Comparison of ENCODE assay signal across 15 cellular contexts in genomic region chr20:37565134-37565811, GRCh38. TPM values are rescaled to one million over a fixed set of nuclear protein-coding genes. Genes with fewer than 3 reads are reported as not detected.
DNase-seq lines count a peak whose midpoint lies in the region; ATAC-seq and TF ChIP-seq lines count a peak whose summit lies in the region.
"Had no signal": no experiment of that assay in that cellular context is flagged by ENCODE, and none has a peak within 500 bp of the region (broad histone marks: within the 10 kb centered on the region; RNA-seq: fewer than 3 reads in every experiment).

No MANE protein-coding gene starts in this region.

- TF ChIP-seq CTCF in natural killer cell (IDR thresholded peaks at IDR 0.05) (no peak), nephron (IDR thresholded peaks at IDR 0.05; ENCODE audit: unreplicated experiment in 3 of 3) (no peak)

- no peaks in the 10 kb centered on the region for H3K9me3 Mint-ChIP-seq in natural killer cell treated with Interleukin-12 subunit alpha and Interleukin-12 subunit beta and Interleukin-15 and Interleukin-18, amount 100 ng/mL, for 72 hours
- H3K9me3 Mint-ChIP-seq in natural killer cell: no peaks in the 10 kb centered on the region
- H3K9me3 Mint-ChIP-seq in nephron: no peaks in the 10 kb centered on the region
- H3K9me3 Mint-ChIP-seq: mesothelial cell of epicardium; T-helper 1 cell treated with Interleukin-12 subunit alpha and Interleukin-12 subunit beta and Interleukin-4 antibody, amounts not matched to agents 30 μg/mL and 1 μg/mL, for 36 hours had no signal

- H3K36me3 Mint-ChIP-seq in natural killer cell treated with Interleukin-12 subunit alpha and Interleukin-12 subunit beta and Interleukin-15 and Interleukin-18, amount 100 ng/mL, for 72 hours: no peaks in the 10 kb centered on the region
- H3K36me3 Mint-ChIP-seq in natural killer cell: no peaks in the 10 kb centered on the region
- H3K36me3 Mint-ChIP-seq in nephron (ENCODE audit: low read depth): no peaks in the 10 kb centered on the region
- H3K36me3 Mint-ChIP-seq: mesothelial cell of epicardium had no signal

- no peak overlapping the region for H3K27ac Mint-ChIP-seq in natural killer cell treated with Interleukin-12 subunit alpha and Interleukin-12 subunit beta and Interleukin-15 and Interleukin-18, amount 100 ng/mL, for 72 hours
- no peak overlapping the region for H3K27ac Mint-ChIP-seq in natural killer cell
- peak overlapping the region; percentile 65 to 92 (median 69) for H3K27ac Mint-ChIP-seq in nephron
- H3K27ac Mint-ChIP-seq: mesothelial cell of epicardium; T-helper 1 cell treated with Interleukin-12 subunit alpha and Interleukin-12 subunit beta and Interleukin-4 antibody, amounts not matched to agents 30 μg/mL and 1 μg/mL, for 36 hours had no signal

- ATAC-seq in natural killer cell treated with Interleukin-12 subunit alpha and Interleukin-12 subunit beta and Interleukin-15 and Interleukin-18, amount 100 ng/mL, for 72 hours: no peak
- ATAC-seq in natural killer cell (no peak), HG03095 (IDR thresholded peaks at IDR 0.05; ENCODE audit: unreplicated experiment) (no peak), GM21367 (IDR thresholded peaks at IDR 0.05; ENCODE audit: unreplicated experiment) (no peak)

- peak; percentile 41 for DNase-seq in natural killer cell treated with Interleukin-12 subunit alpha and Interleukin-12 subunit beta and Interleukin-15 and Interleukin-18, amount 100 ng/mL, for 72 hours (ENCODE audit: low spot score)
- DNase-seq in natural killer cell: no peak
- DNase-seq in NCI-H82 treated with DMSO at 0.1 percent for 48 hours (lab: John Stamatoyannopoulos, UW; ENCODE audit: unreplicated experiment): peak; percentile 80
- no peak for DNase-seq in iPS-NIHi7 (ENCODE audit: extremely low spot score)
- no peak for DNase-seq in CD1c-positive myeloid dendritic cell (ENCODE audit: extremely low spot score)
- DNase-seq: activated gamma-delta T cell; effector CD8-positive, alpha-beta T cell; GOT3 had no signal

- H3K4me1 Mint-ChIP-seq in natural killer cell treated with Interleukin-12 subunit alpha and Interleukin-12 subunit beta and Interleukin-15 and Interleukin-18, amount 100 ng/mL, for 72 hours (ENCODE audit: low read depth in 2 of 2): peaks cover 0 to 3% of the 10 kb centered on the region in 2 donors
- H3K4me1 Mint-ChIP-seq in natural killer cell (no peaks in the 10 kb centered on the region), nephron (peaks cover 51% of the 10 kb centered on the region)

- peaks cover 36 to 50% of the 10 kb centered on the region in 2 donors for H3K27me3 Mint-ChIP-seq in natural killer cell treated with Interleukin-12 subunit alpha and Interleukin-12 subunit beta and Interleukin-15 and Interleukin-18, amount 100 ng/mL, for 72 hours
- H3K27me3 Mint-ChIP-seq in natural killer cell (ENCODE audit: low read depth in 2 of 2): peaks cover 24 to 49% of the 10 kb centered on the region in 2 donors
- H3K27me3 Mint-ChIP-seq in nephron (ENCODE audit: low read depth): peaks cover 23% of the 10 kb centered on the region

- H3K4me3 Mint-ChIP-seq in natural killer cell treated with Interleukin-12 subunit alpha and Interleukin-12 subunit beta and Interleukin-15 and Interleukin-18, amount 100 ng/mL, for 72 hours: no peak overlapping the region
- H3K4me3 Mint-ChIP-seq in natural killer cell: no peak overlapping the region
- peak overlapping the region; percentile 8 to 61 (median 53) for H3K4me3 Mint-ChIP-seq in nephron
- H3K4me3 Mint-ChIP-seq: mesothelial cell of epicardium; T-helper 1 cell treated with Interleukin-12 subunit alpha and Interleukin-12 subunit beta and Interleukin-4 antibody, amounts not matched to agents 30 μg/mL and 1 μg/mL, for 36 hours had no signal

- intact Hi-C loops in natural killer cell (cut with micrococcal nuclease): loop anchor here (2.0 kb wide), 1 partner anchor 656 kb away; no protein-coding TSS in a partner anchor

RNA-seq across cellular contexts. Expression of gene BLCAP, which starts 37.6 kb away (rescaled TPM):
- 10 to 100 TPM; 39.3 to 39.8 TPM for total RNA-seq in natural killer cell treated with Interleukin-12 subunit alpha and Interleukin-12 subunit beta and Interleukin-15 and Interleukin-18, amount 100 ng/mL, for 72 hours
- 10 to 100 TPM; 60.4 to 80.1 (median 77.9) TPM for total RNA-seq in natural killer cell

RNA-seq across cellular contexts. Expression of gene NNAT, which starts 44.2 kb away (rescaled TPM):
- under 1 TPM; 0.53 to 0.71 TPM for total RNA-seq in natural killer cell treated with Interleukin-12 subunit alpha and Interleukin-12 subunit beta and Interleukin-15 and Interleukin-18, amount 100 ng/mL, for 72 hours
- not detected for total RNA-seq in natural killer cell
- total RNA-seq: G401, PC-9 had no signal

Comparison
In these comparisons a context has a peak if more than half of its experiments do, and no peak if none do; other contexts are left out.
1. DNase-seq: peak in natural killer cell treated with Interleukin-12 subunit alpha and Interleukin-12 subunit beta and Interleukin-15 and Interleukin-18, amount 100 ng/mL, for 72 hours (single experiment) and NCI-H82 treated with DMSO at 0.1 percent for 48 hours (single experiment); none in natural killer cell (single experiment), iPS-NIHi7 (single experiment) and CD1c-positive myeloid dendritic cell (single experiment).
2. H3K27ac Mint-ChIP-seq: peak in nephron (3 of 3); none in natural killer cell treated with Interleukin-12 subunit alpha and Interleukin-12 subunit beta and Interleukin-15 and Interleukin-18, amount 100 ng/mL, for 72 hours (0 of 2) and natural killer cell (0 of 2).
3. H3K4me3 Mint-ChIP-seq: peak in nephron (3 of 3); none in natural killer cell treated with Interleukin-12 subunit alpha and Interleukin-12 subunit beta and Interleukin-15 and Interleukin-18, amount 100 ng/mL, for 72 hours (single experiment) and natural killer cell (single experiment).